24 cellular contexts compared by ENCODE assay signal in the genomic region with DNA sequence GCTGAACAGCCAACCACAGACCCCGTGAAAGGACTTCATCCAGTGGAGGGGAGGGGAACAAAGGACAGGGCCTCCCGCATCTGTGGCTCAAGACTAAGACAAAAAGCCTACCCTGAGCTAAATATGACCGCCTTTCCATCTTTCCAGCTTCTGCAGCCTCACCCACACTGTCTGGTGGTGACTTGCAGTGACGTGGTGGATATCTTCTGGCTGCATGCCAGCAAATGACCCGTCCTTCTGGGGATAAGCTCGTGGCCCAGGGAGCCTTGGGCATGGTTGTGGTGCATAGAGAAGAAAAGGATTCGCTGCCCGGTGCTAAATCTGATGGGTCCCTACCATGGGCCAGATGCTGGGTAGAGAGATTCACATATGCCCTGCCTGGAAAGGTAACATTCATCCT. TPM values are rescaled to one million over a fixed set of nuclear protein-coding genes. Genes with fewer than 3 reads are reported as not detected.
A peak's percentile ranks its signal among the peaks of the same experiment; 100 is the strongest.
DNase-seq lines count a peak whose midpoint lies in the region; ATAC-seq and TF ChIP-seq lines count a peak whose summit lies in the region.
"Had no signal": no experiment of that assay in that cellular context is flagged by ENCODE, and none has a peak within 500 bp of the region (broad histone marks: within the 10 kb centered on the region; RNA-seq: fewer than 3 reads in every experiment).

No MANE protein-coding gene starts in this region.

- no peak overlapping the region for H3K4me3 Mint-ChIP-seq in CD14-positive monocyte
- H3K4me3 Mint-ChIP-seq: activated naive CD8-positive, alpha-beta T cell treated with anti-CD3 and anti-CD28 coated beads, Interleukin-2, amount 10 ng/mL, durations not matched to agents 7 days and 5 days; HFFc6; immature natural killer cell; nephron; T-helper 2 cell treated with Interferon-gamma antibody and Interleukin-4, amounts not matched to agents 5 μg/mL and 100 μg/mL, for 36 hours had no signal

- no peak overlapping the region for H3K4me3 ChIP-seq in brain microvascular endothelial cell (ENCODE audit: low read depth, low read length)
- H3K4me3 ChIP-seq: body of pancreas, testis had no signal

- intact Hi-C loops in CD14-positive monocyte (cut with micrococcal nuclease) = no loop called here

- no peaks in the 10 kb centered on the region for H3K4me1 Mint-ChIP-seq in CD14-positive monocyte
- H3K4me1 Mint-ChIP-seq: activated naive CD8-positive, alpha-beta T cell treated with anti-CD3 and anti-CD28 coated beads, Interleukin-2, amount 10 ng/mL, durations not matched to agents 7 days and 5 days; immature natural killer cell; nephron had no signal

- H3K36me3 ChIP-seq in brain microvascular endothelial cell (replicated peaks) = no peaks in the 10 kb centered on the region

- TF ChIP-seq CTCF in brain microvascular endothelial cell (IDR thresholded peaks at IDR 0.05; ENCODE audit: low read depth, low read length, missing control alignments) (no peak), CD14-positive monocyte (IDR thresholded peaks at IDR 0.05) (no peak)

- TF ChIP-seq RAD21 in Ishikawa (IDR thresholded peaks at IDR 0.05; ENCODE audit: low read depth) = no peak

- in situ Hi-C loops in brain microvascular endothelial cell (cut with HindIII; ENCODE audit: low pct_ligation_motif_present, low sequenced_read_pairs) = no loop called here

- H3K27me3 ChIP-seq in brain microvascular endothelial cell (replicated peaks) = no peaks in the 10 kb centered on the region
- H3K27me3 ChIP-seq: body of pancreas, testis had no signal

- H3K27ac Mint-ChIP-seq in CD14-positive monocyte = no peak overlapping the region
- H3K27ac Mint-ChIP-seq: activated naive CD8-positive, alpha-beta T cell treated with anti-CD3 and anti-CD28 coated beads, Interleukin-2, amount 10 ng/mL, durations not matched to agents 7 days and 5 days; HFFc6; immature natural killer cell; nephron; T-helper 2 cell treated with Interferon-gamma antibody and Interleukin-4, amounts not matched to agents 5 μg/mL and 100 μg/mL, for 36 hours had no signal

- DNase-seq in EH (ENCODE audit: low read depth) = peak; percentile 19
- peak; percentile 16 for DNase-seq in brain microvascular endothelial cell
- DNase-seq in iris pigment epithelial cell (ENCODE audit: low read depth) = peak; percentile 9
- no peak for DNase-seq in CD14-positive monocyte (ENCODE audit: low spot score)
- no peak for DNase-seq in stimulated activated CD4-positive, alpha-beta T cell treated with anti-CD3 and anti-CD28 coated beads, Interleukin-15, amount 100 ng/mL, for 24 hours
- DNase-seq in NCI-H128 (lab: John Stamatoyannopoulos, UW; ENCODE audit: unreplicated experiment) = no peak
- DNase-seq: activated CD4-positive, alpha-beta T cell treated with anti-CD3 and anti-CD28 coated beads, Interleukin-2, amount 50 U/mL, for 1 hour; activated CD8-positive, alpha-beta memory T cell treated with anti-CD3 and anti-CD28 coated beads, Interleukin-2, amount 50 U/mL, for 4 hours; activated naive CD8-positive, alpha-beta T cell treated with anti-CD3 and anti-CD28 coated beads, Interleukin-2, amount 10 ng/mL, durations not matched to agents 7 days and 5 days; body of pancreas; cortex of kidney; GF-D8; HFFc6; immature natural killer cell; NCI-H1417 treated with DMSO at 0.1 percent for 48 hours; NCI-H510A treated with DMSO at 0.1 percent for 48 hours; stimulated activated CD4-positive, alpha-beta T cell treated with anti-CD3 and anti-CD28 coated beads, Interleukin-1b, Interleukin-23, amount 100 ng/mL, for 48 hours; testis had no signal

- no peaks in the 10 kb centered on the region for H3K36me3 Mint-ChIP-seq in CD14-positive monocyte
- H3K36me3 Mint-ChIP-seq: activated naive CD8-positive, alpha-beta T cell treated with anti-CD3 and anti-CD28 coated beads, Interleukin-2, amount 10 ng/mL, durations not matched to agents 7 days and 5 days had no signal

- ATAC-seq in GM19351 (IDR thresholded peaks at IDR 0.05; ENCODE audit: unreplicated experiment) = no peak
- ATAC-seq: body of pancreas had no signal

- H3K9me3 Mint-ChIP-seq in CD14-positive monocyte = peaks cover 0 to 4% (median 0%) of the 10 kb centered on the region in 7 donors
- H3K9me3 Mint-ChIP-seq: activated naive CD8-positive, alpha-beta T cell treated with anti-CD3 and anti-CD28 coated beads, Interleukin-2, amount 10 ng/mL, durations not matched to agents 7 days and 5 days; immature natural killer cell; T-helper 2 cell treated with Interferon-gamma antibody and Interleukin-4, amounts not matched to agents 5 μg/mL and 100 μg/mL, for 36 hours had no signal

- no peak overlapping the region for H3K27ac ChIP-seq in brain microvascular endothelial cell
- H3K27ac ChIP-seq: body of pancreas, testis had no signal

- peaks cover 2 to 10% (median 2%) of the 10 kb centered on the region in 3 donors for H3K27me3 Mint-ChIP-seq in CD14-positive monocyte (ENCODE audit: low read depth in 3 of 3)
- H3K27me3 Mint-ChIP-seq: activated naive CD8-positive, alpha-beta T cell treated with anti-CD3 and anti-CD28 coated beads, Interleukin-2, amount 10 ng/mL, durations not matched to agents 7 days and 5 days had no signal

- no peak for TF ChIP-seq EP300 in Ishikawa (IDR thresholded peaks at IDR 0.05; ENCODE audit: borderline replicate concordance)

TF ChIP-seq in Ishikawa, 13 proteins besides CTCF, POLR2A, EP300 and RAD21:
- TF ChIP-seq TEAD4 (IDR thresholded peaks at IDR 0.05) (no peak), NFIC (IDR thresholded peaks at IDR 0.05) (peak; percentile 30; the same call in 1 of the 2 replicates)
- TF ChIP-seq, protein P1, sequence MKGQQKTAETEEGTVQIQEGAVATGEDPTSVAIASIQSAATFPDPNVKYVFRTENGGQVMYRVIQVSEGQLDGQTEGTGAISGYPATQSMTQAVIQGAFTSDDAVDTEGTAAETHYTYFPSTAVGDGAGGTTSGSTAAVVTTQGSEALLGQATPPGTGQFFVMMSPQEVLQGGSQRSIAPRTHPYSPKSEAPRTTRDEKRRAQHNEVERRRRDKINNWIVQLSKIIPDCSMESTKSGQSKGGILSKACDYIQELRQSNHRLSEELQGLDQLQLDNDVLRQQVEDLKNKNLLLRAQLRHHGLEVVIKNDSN (IDR thresholded peaks at IDR 0.05) = no peak

RNA-seq across cellular contexts. Expression of a gene that starts 8.7 kb away (rescaled TPM):
- polyA plus RNA-seq in CD14-positive monocyte = not detected
- polyA plus RNA-seq: immature natural killer cell had no signal

RNA-seq across cellular contexts. Expression of a gene that starts 10.7 kb away (rescaled TPM):
- not detected for polyA plus RNA-seq in CD14-positive monocyte
- polyA plus RNA-seq: AG04450, immature natural killer cell, liver had no signal

RNA-seq across cellular contexts. Expression of a gene that starts 38.4 kb away (rescaled TPM):
- polyA plus RNA-seq in CD14-positive monocyte = 10 to 100 TPM; 30.6 to 54.8 TPM

Comparison
In these comparisons a context has a peak if more than half of its experiments do, and no peak if none do; other contexts are left out.
1. DNase-seq: peak in EH (single experiment), brain microvascular endothelial cell (single experiment) and iris pigment epithelial cell (single experiment); none in CD14-positive monocyte (single experiment), stimulated activated CD4-positive, alpha-beta T cell treated with anti-CD3 and anti-CD28 coated beads, Interleukin-15, amount 100 ng/mL, for 24 hours (single experiment) and NCI-H128 (single experiment).